In genomic region chr15:34496215-34496614, GRCh38 we compare ENCODE assay signal across 7 cellular contexts. TPM values are rescaled to one million over a fixed set of nuclear protein-coding genes. Genes with fewer than 3 reads are reported as not detected.
DNase-seq lines count a peak whose midpoint lies in the region; ATAC-seq, FAIRE-seq and TF ChIP-seq lines count a peak whose summit lies in the region.
"Not testable (repeated sequence)": the region's sequence is repeated elsewhere in the genome, so short reads cannot be mapped to it uniquely, and the experiment has no call there.

No MANE protein-coding gene starts in this region.

- H3K36me3 ChIP-seq in A673 (ENCODE audit: insufficient read depth, low read length, poor library complexity, severe bottlenecking); astrocyte (ENCODE audit: insufficient read depth, low read length); esophagus muscularis mucosa; skeletal muscle satellite cell (ENCODE audit: insufficient read depth, low read length); suprapubic skin: not testable (repeated sequence)

- not testable (repeated sequence) for H3K79me2 ChIP-seq in astrocyte (ENCODE audit: insufficient read depth, low read length)

- ATAC-seq in left ventricle myocardium superior = peak; percentile 12

- not testable (repeated sequence) for H3K4me3 ChIP-seq in A673 (ENCODE audit: low read depth, low read length, poor library complexity, severe bottlenecking); astrocyte (ENCODE audit: insufficient read depth, low read depth, low read length); skeletal muscle satellite cell (ENCODE audit: low read length)
- H3K4me3 ChIP-seq in esophagus muscularis mucosa (peak overlapping the region in 3 of 4 donors; percentile 10 to 16 (median 15)), suprapubic skin (peak overlapping the region; percentile 13)

- DNase-seq in A673 (ENCODE audit: low spot score) (peak; percentile 29), NCI-H69 (lab: John Stamatoyannopoulos, UW) (peak; percentile 31)
- not testable (repeated sequence) for DNase-seq in astrocyte (ENCODE audit: low read depth); esophagus muscularis mucosa (ENCODE audit: extremely low spot score); left ventricle myocardium superior; suprapubic skin (ENCODE audit: low spot score in 2 of 2)

- H3K9me3 ChIP-seq in A673 (ENCODE audit: low read depth, low read length, poor library complexity, severe bottlenecking); astrocyte (ENCODE audit: insufficient read depth, low read depth, low read length); esophagus muscularis mucosa; skeletal muscle satellite cell (replicated peaks; ENCODE audit: low read length); suprapubic skin: not testable (repeated sequence)

- not testable (repeated sequence) for H3K36me3 Mint-ChIP-seq in astrocyte (ENCODE audit: low read depth, unreplicated experiment)

- not testable (repeated sequence) for TF ChIP-seq CTCF in A673 (conservative IDR thresholded peaks at IDR 0.05; ENCODE audit: low read depth, low read length); astrocyte (IDR thresholded peaks at IDR 0.05; ENCODE audit: insufficient read depth, low read depth, low read length); esophagus muscularis mucosa (IDR thresholded peaks at IDR 0.05); suprapubic skin (IDR thresholded peaks at IDR 0.05)

- not testable (repeated sequence) for H3K27ac ChIP-seq in A673 (ENCODE audit: low read depth, low read length, poor library complexity, severe bottlenecking); astrocyte (ENCODE audit: low read depth, low read length); esophagus muscularis mucosa (replicated peaks in 1 of 4); suprapubic skin

- H3K4me2 ChIP-seq in astrocyte (ENCODE audit: low read length) (peak overlapping the region; percentile 22), skeletal muscle satellite cell (ENCODE audit: low read length) (peak overlapping the region; percentile 54)

- peaks cover 66% of the 10 kb centered on the region for H3K27me3 Mint-ChIP-seq in astrocyte (ENCODE audit: low read depth, unreplicated experiment)

- POLR2A ChIA-PET in A673 (lab: Charles Lee; ENCODE audit: low non-redundant PET) = not testable (repeated sequence)

- not testable (repeated sequence) for TF ChIP-seq POLR2A in esophagus muscularis mucosa (IDR thresholded peaks at IDR 0.05; ENCODE audit: low read depth); suprapubic skin (IDR thresholded peaks at IDR 0.05)

- H3K4me1 ChIP-seq in A673 (ENCODE audit: insufficient read depth, low read length, poor library complexity, severe bottlenecking); astrocyte (ENCODE audit: insufficient read depth, low read length); skeletal muscle satellite cell (ENCODE audit: control insufficient read depth, insufficient read depth, low read length): not testable (repeated sequence)
- H3K4me1 ChIP-seq in esophagus muscularis mucosa (peaks cover 0 to 28% (median 22%) of the 10 kb centered on the region in 4 donors), suprapubic skin (peaks cover 24% of the 10 kb centered on the region)

- FAIRE-seq in astrocyte (lab: Jason Lieb, UNC) = not testable (repeated sequence)

- BruUV-seq in A673 (replicated peaks; lab: Mats Ljungman, UMichigan) = not testable (repeated sequence)

- not testable (repeated sequence) for H3K27ac Mint-ChIP-seq in astrocyte (ENCODE audit: unreplicated experiment)

- not testable (repeated sequence) for TF ChIP-seq EP300 in esophagus muscularis mucosa (IDR thresholded peaks at IDR 0.05); suprapubic skin (IDR thresholded peaks at IDR 0.05)

- H3K9ac ChIP-seq in astrocyte (ENCODE audit: low read length); skeletal muscle satellite cell (ENCODE audit: low read depth, low read length): not testable (repeated sequence)

- H3K9me3 Mint-ChIP-seq in astrocyte (ENCODE audit: unreplicated experiment) = not testable (repeated sequence)

- H3K4me1 Mint-ChIP-seq in astrocyte (ENCODE audit: low read depth, unreplicated experiment) = not testable (repeated sequence)

- H2AFZ ChIP-seq in astrocyte (ENCODE audit: low read depth, low read length) = not testable (repeated sequence)

- not testable (repeated sequence) for H4K20me1 ChIP-seq in astrocyte (ENCODE audit: insufficient read depth, low read length)

- H3K4me3 Mint-ChIP-seq in astrocyte (ENCODE audit: unreplicated experiment) = not testable (repeated sequence)

- no CpG with 5 or more reads among the region's 14 CpGs for WGBS in esophagus muscularis mucosa
- WGBS in suprapubic skin = 0% methylated on average over 7 of the region's 14 CpGs

- intact Hi-C loops in A673 (cut with micrococcal nuclease; ENCODE audit: unreplicated experiment); esophagus muscularis mucosa (cut with DNase I); left ventricle myocardium superior (cut with micrococcal nuclease): not testable (repeated sequence)

- CTCF ChIA-PET in A673 (lab: Charles Lee) = not testable (repeated sequence)

- peaks cover 45% of the 10 kb centered on the region for H3K27me3 ChIP-seq in A673 (replicated peaks; ENCODE audit: insufficient read depth, low read depth, low read length, poor library complexity)
- H3K27me3 ChIP-seq in astrocyte (ENCODE audit: insufficient read depth, low read length) = peaks cover 59% of the 10 kb centered on the region
- peaks cover 0 to 67% (median 29%) of the 10 kb centered on the region in 4 donors for H3K27me3 ChIP-seq in esophagus muscularis mucosa
- peaks cover 47% of the 10 kb centered on the region for H3K27me3 ChIP-seq in skeletal muscle satellite cell (ENCODE audit: control insufficient read depth, insufficient read depth, low read length)
- H3K27me3 ChIP-seq in suprapubic skin = peaks cover 73% of the 10 kb centered on the region

RNA-seq across cellular contexts. Expression of gene GOLGA8A, which starts 58.6 kb away (rescaled TPM):
- total RNA-seq in A673 (2021) (55.0 and 65.6 TPM in 2 replicates), astrocyte (50.2 and 62.8 TPM in 2 replicates), esophagus muscularis mucosa (10 to 100 TPM; 13.2 to 35.3 (median 16.4) TPM), left ventricle myocardium superior (17.7 TPM), suprapubic skin (100 to 1,000 TPM in 1 of 4 donors, 10 to 100 TPM in 3; 19.5 to 155 (median 55.4) TPM)
- total RNA-seq in skeletal muscle satellite cell (2012; rRNA removed) = 10.1 and 23.4 TPM in 2 replicates
